ENCODE assay signal across 24 cellular contexts in genomic region chr12:58395470-58395869, GRCh38.
DNase-seq lines count a peak whose midpoint lies in the region; ATAC-seq and TF ChIP-seq lines count a peak whose summit lies in the region.
"Had no signal": no experiment of that assay in that cellular context is flagged by ENCODE, and none has a peak within 500 bp of the region (broad histone marks: within the 10 kb centered on the region; RNA-seq: fewer than 3 reads in every experiment).

No MANE protein-coding gene starts in this region.

- H3K4me1 ChIP-seq in ascending aorta = no peaks in the 10 kb centered on the region
- H3K4me1 ChIP-seq: colonic mucosa, HAP-1, heart left ventricle, lower lobe of right lung had no signal

- no peak overlapping the region for H3K27ac Mint-ChIP-seq in activated CD4-positive, alpha-beta T cell treated with anti-CD3 and anti-CD28 coated beads, Interleukin-2, amount 10 ng/mL, durations not matched to agents 24 days and 14 days
- H3K27ac Mint-ChIP-seq: activated B cell treated with CpG ODN at 0.5 μM for 24 hours; activated CD8-positive, alpha-beta T cell treated with anti-CD3 and anti-CD28 coated beads, Interleukin-2, amount 10 ng/mL, durations not matched to agents 7 days and 5 days; activated naive CD4-positive, alpha-beta T cell treated with anti-CD3 and anti-CD28 coated beads, Interleukin-2, amount 10 ng/mL, durations not matched to agents 7 days and 5 days; activated T-cell treated with anti-CD3 and anti-CD28 coated beads, Interleukin-2, amount 50 U/mL, for 24 hours; B cell had no signal

- H3K36me3 ChIP-seq in ascending aorta = no peaks in the 10 kb centered on the region
- H3K36me3 ChIP-seq: colonic mucosa, HAP-1, heart left ventricle, lower lobe of right lung, neutrophil had no signal

- H3K27me3 Mint-ChIP-seq in activated CD4-positive, alpha-beta T cell treated with anti-CD3 and anti-CD28 coated beads, Interleukin-2, amount 10 ng/mL, durations not matched to agents 24 days and 14 days = peaks cover 10% of the 10 kb centered on the region
- H3K27me3 Mint-ChIP-seq: activated naive CD4-positive, alpha-beta T cell treated with anti-CD3 and anti-CD28 coated beads, Interleukin-2, amount 10 ng/mL, durations not matched to agents 7 days and 5 days; B cell had no signal

- intact Hi-C loops in activated CD4-positive, alpha-beta T cell treated with anti-CD3 and anti-CD28 coated beads, Interleukin-2, amount 10 ng/mL, durations not matched to agents 24 days and 14 days (cut with micrococcal nuclease) = no loop called here
- intact Hi-C loops in ascending aorta (cut with DNase I) (no loop called here), left cardiac atrium (cut with DNase I) (no loop called here)

- no peaks in the 10 kb centered on the region for H3K27me3 ChIP-seq in ascending aorta
- H3K27me3 ChIP-seq: colonic mucosa, heart left ventricle, neutrophil had no signal

- no peaks in the 10 kb centered on the region for H3K36me3 Mint-ChIP-seq in activated CD4-positive, alpha-beta T cell treated with anti-CD3 and anti-CD28 coated beads, Interleukin-2, amount 10 ng/mL, durations not matched to agents 24 days and 14 days (ENCODE audit: low read depth)
- H3K36me3 Mint-ChIP-seq: activated naive CD4-positive, alpha-beta T cell treated with anti-CD3 and anti-CD28 coated beads, Interleukin-2, amount 10 ng/mL, durations not matched to agents 7 days and 5 days had no signal

- no peak overlapping the region for H3K4me3 Mint-ChIP-seq in activated CD4-positive, alpha-beta T cell treated with anti-CD3 and anti-CD28 coated beads, Interleukin-2, amount 10 ng/mL, durations not matched to agents 24 days and 14 days
- H3K4me3 Mint-ChIP-seq: activated B cell treated with CpG ODN at 0.5 μM for 24 hours; activated CD8-positive, alpha-beta T cell treated with anti-CD3 and anti-CD28 coated beads, Interleukin-2, amount 10 ng/mL, durations not matched to agents 7 days and 5 days; activated naive CD4-positive, alpha-beta T cell treated with anti-CD3 and anti-CD28 coated beads, Interleukin-2, amount 10 ng/mL, durations not matched to agents 7 days and 5 days; activated T-cell treated with anti-CD3 and anti-CD28 coated beads, Interleukin-2, amount 50 U/mL, for 24 hours; B cell had no signal

- no peak overlapping the region for H3K4me3 ChIP-seq in fibroblast of mammary gland (ENCODE audit: control insufficient read depth, low read depth, low read length)
- no peak overlapping the region for H3K4me3 ChIP-seq in ascending aorta
- H3K4me3 ChIP-seq: colonic mucosa, HAP-1, heart left ventricle, lower lobe of right lung had no signal

- H3K4me1 Mint-ChIP-seq in activated CD4-positive, alpha-beta T cell treated with anti-CD3 and anti-CD28 coated beads, Interleukin-2, amount 10 ng/mL, durations not matched to agents 24 days and 14 days = no peaks in the 10 kb centered on the region
- H3K4me1 Mint-ChIP-seq: activated B cell treated with CpG ODN at 0.5 μM for 24 hours; activated naive CD4-positive, alpha-beta T cell treated with anti-CD3 and anti-CD28 coated beads, Interleukin-2, amount 10 ng/mL, durations not matched to agents 7 days and 5 days; B cell had no signal

- DNase-seq in activated CD4-positive, alpha-beta T cell treated with anti-CD3 and anti-CD28 coated beads, Interleukin-2, amount 10 ng/mL, durations not matched to agents 24 days and 14 days = peak; percentile 47
- no peak for DNase-seq in activated CD4-positive, alpha-beta T cell treated with anti-CD3 and anti-CD28 coated beads for 48 hours
- DNase-seq in RPMI7951 (ENCODE audit: low read depth) (peak; percentile 64), fibroblast of mammary gland (ENCODE audit: low read depth) (peak; percentile 48), ascending aorta (ENCODE audit: low spot score in 2 of 2) (no peak), globus pallidus (ENCODE audit: low spot score) (no peak), left cardiac atrium (no peak)
- DNase-seq in activated CD8-positive, alpha-beta memory T cell treated with anti-CD3 and anti-CD28 coated beads for 24 hours = no peak
- DNase-seq: activated B cell treated with CpG ODN at 0.5 μM for 24 hours; activated CD8-positive, alpha-beta T cell treated with anti-CD3 and anti-CD28 coated beads, Interleukin-2, amount 10 ng/mL, durations not matched to agents 7 days and 5 days; activated naive CD4-positive, alpha-beta T cell treated with anti-CD3 and anti-CD28 coated beads, Interleukin-2, amount 10 ng/mL, durations not matched to agents 7 days and 5 days; activated T-cell treated with anti-CD3 and anti-CD28 coated beads, Interleukin-2, amount 50 U/mL, for 24 hours; colonic mucosa; heart left ventricle; lower lobe of right lung; MM.1S; NCI-H1436; OCI-M1; trophoblast cell had no signal

- ATAC-seq in left cardiac atrium = no peak
- ATAC-seq: activated CD8-positive, alpha-beta T cell treated with anti-CD3 and anti-CD28 coated beads, Interleukin-2, amount 10 ng/mL, durations not matched to agents 7 days and 5 days; heart left ventricle; HepG2; lower lobe of right lung had no signal

- H3K27ac ChIP-seq in ascending aorta = no peak overlapping the region
- H3K27ac ChIP-seq: 22Rv1, colonic mucosa, heart left ventricle, lower lobe of right lung, neutrophil had no signal

- no peaks in the 10 kb centered on the region for H3K9me3 ChIP-seq in ascending aorta
- H3K9me3 ChIP-seq: colonic mucosa, HAP-1, lower lobe of right lung, neutrophil had no signal

- TF ChIP-seq CTCF in fibroblast of mammary gland (conservative IDR thresholded peaks at IDR 0.05; ENCODE audit: control insufficient read depth, insufficient read depth, low read depth, low read length) (no peak), ascending aorta (IDR thresholded peaks at IDR 0.05) (no peak)

- H3K9me3 Mint-ChIP-seq in activated CD4-positive, alpha-beta T cell treated with anti-CD3 and anti-CD28 coated beads, Interleukin-2, amount 10 ng/mL, durations not matched to agents 24 days and 14 days = peaks cover 7% of the 10 kb centered on the region
- H3K9me3 Mint-ChIP-seq: activated naive CD4-positive, alpha-beta T cell treated with anti-CD3 and anti-CD28 coated beads, Interleukin-2, amount 10 ng/mL, durations not matched to agents 7 days and 5 days; activated T-cell treated with anti-CD3 and anti-CD28 coated beads, Interleukin-2, amount 50 U/mL, for 24 hours had no signal

Comparison
In these comparisons a context has a peak if more than half of its experiments do, and no peak if none do; other contexts are left out.
1. DNase-seq: peak in activated CD4-positive, alpha-beta T cell treated with anti-CD3 and anti-CD28 coated beads, Interleukin-2, amount 10 ng/mL, durations not matched to agents 24 days and 14 days (single experiment), RPMI7951 (single experiment) and fibroblast of mammary gland (single experiment); none in activated CD4-positive, alpha-beta T cell treated with anti-CD3 and anti-CD28 coated beads for 48 hours (single experiment), ascending aorta (0 of 2), activated CD8-positive, alpha-beta memory T cell treated with anti-CD3 and anti-CD28 coated beads for 24 hours (single experiment), globus pallidus (single experiment) and left cardiac atrium (single experiment).